Comparison of ENCODE assay signal across 10 cellular contexts in the genomic region with DNA sequence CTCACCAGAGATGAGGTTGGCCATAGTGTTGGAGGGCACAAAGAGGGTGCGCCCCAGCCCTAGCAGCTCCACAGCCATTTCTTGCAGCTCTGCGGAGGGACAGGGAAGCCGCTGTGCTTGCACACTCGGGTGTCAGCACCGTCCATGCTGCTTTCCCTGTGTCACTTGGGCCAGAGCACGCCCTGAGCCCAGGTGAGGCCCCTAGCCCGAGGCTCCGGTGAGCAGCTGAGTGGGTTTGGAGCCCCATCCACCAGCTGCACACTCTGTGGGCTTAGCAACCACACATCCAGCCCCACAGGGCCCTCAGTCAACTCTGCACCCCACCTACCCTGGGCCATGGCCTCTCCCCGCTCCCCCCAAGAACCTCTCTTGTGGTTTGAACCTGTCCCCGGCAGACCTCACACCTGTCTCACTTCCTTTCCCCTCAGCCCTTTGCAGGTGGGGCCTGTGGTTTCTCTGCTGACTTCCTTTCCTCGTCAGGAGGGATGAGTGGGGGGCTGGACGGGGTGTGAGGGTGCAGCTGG. TPM values are rescaled to one million over a fixed set of nuclear protein-coding genes. Genes with fewer than 3 reads are reported as not detected.
A peak's percentile ranks its signal among the peaks of the same experiment; 100 is the strongest.
DNase-seq lines count a peak whose midpoint lies in the region; ATAC-seq and TF ChIP-seq lines count a peak whose summit lies in the region.
"Had no signal": no experiment of that assay in that cellular context is flagged by ENCODE, and none has a peak within 500 bp of the region (broad histone marks: within the 10 kb centered on the region; RNA-seq: fewer than 3 reads in every experiment).

No MANE protein-coding gene starts in this region.

- no peak overlapping the region for H2AFZ ChIP-seq in osteoblast (ENCODE audit: low read length)

- H3K36me3 ChIP-seq in GM06990 (ENCODE audit: control insufficient read depth, insufficient read depth, low read length) (no peaks in the 10 kb centered on the region), osteoblast (ENCODE audit: insufficient read depth, low read length) (no peaks in the 10 kb centered on the region)

- H3K79me2 ChIP-seq in osteoblast (ENCODE audit: insufficient read depth, low read length): no peaks in the 10 kb centered on the region

- H3K27me3 Mint-ChIP-seq in activated T-helper 2 cell treated with anti-CD3 and anti-CD28 coated beads, Interferon-gamma antibody, Interleukin-2, Interleukin-4, amounts not matched to agents 10 μg/mL and 5 μg/mL and 100 μg/mL, durations not matched to agents 14 hours and 24 hours and 36 hours (ENCODE audit: low read depth): peaks cover 4% of the 10 kb centered on the region

- H3K9me3 ChIP-seq in osteoblast (ENCODE audit: low read depth, low read length): no peaks in the 10 kb centered on the region

- no peak overlapping the region for H3K4me2 ChIP-seq in osteoblast (ENCODE audit: insufficient read depth, low read length)

- no peaks in the 10 kb centered on the region for H3K36me3 Mint-ChIP-seq in activated T-helper 2 cell treated with anti-CD3 and anti-CD28 coated beads, Interferon-gamma antibody, Interleukin-2, Interleukin-4, amounts not matched to agents 10 μg/mL and 5 μg/mL and 100 μg/mL, durations not matched to agents 14 hours and 24 hours and 36 hours (ENCODE audit: low read depth)

- no peak overlapping the region for H3K4me3 ChIP-seq in GM06990 (replicated peaks; ENCODE audit: low read depth, low read length)
- H3K4me3 ChIP-seq in osteoblast (ENCODE audit: insufficient read depth, low read length): no peak overlapping the region

- no peaks in the 10 kb centered on the region for H3K9me3 Mint-ChIP-seq in activated T-helper 2 cell treated with anti-CD3 and anti-CD28 coated beads, Interferon-gamma antibody, Interleukin-2, Interleukin-4, amounts not matched to agents 10 μg/mL and 5 μg/mL and 100 μg/mL, durations not matched to agents 14 hours and 24 hours and 36 hours

- no peak overlapping the region for H3K27ac ChIP-seq in osteoblast (ENCODE audit: low read depth, low read length)
- H3K27ac ChIP-seq in caudate nucleus (ENCODE audit: low read depth, low read length): no peak overlapping the region

- peaks cover 9% of the 10 kb centered on the region for H3K4me1 ChIP-seq in osteoblast (ENCODE audit: insufficient read depth, low read length)

- no peak for ATAC-seq in HG03342 (IDR thresholded peaks at IDR 0.05; ENCODE audit: unreplicated experiment)
- ATAC-seq: left lobe of liver had no signal

- H3K27me3 ChIP-seq in GM06990 (replicated peaks; ENCODE audit: control insufficient read depth, insufficient read depth, low read length): no peaks in the 10 kb centered on the region; the same call in 1 of the 2 replicates
- peaks cover 6% of the 10 kb centered on the region for H3K27me3 ChIP-seq in osteoblast (ENCODE audit: insufficient read depth, low read length)

- intact Hi-C loops in activated T-helper 2 cell treated with anti-CD3 and anti-CD28 coated beads, Interferon-gamma antibody, Interleukin-2, Interleukin-4, amounts not matched to agents 10 μg/mL and 5 μg/mL and 100 μg/mL, durations not matched to agents 14 hours and 24 hours and 36 hours (cut with micrococcal nuclease): no loop called here

- peak; percentile 72 for DNase-seq in GM06990 (ENCODE audit: extremely low read depth, insufficient read length)
- peak; percentile 94 for DNase-seq in RPMI8226
- peak; percentile 35 for DNase-seq in activated T-helper 2 cell treated with anti-CD3 and anti-CD28 coated beads, Interferon-gamma antibody, Interleukin-2, Interleukin-4, amounts not matched to agents 10 μg/mL and 5 μg/mL and 100 μg/mL, durations not matched to agents 14 hours and 24 hours and 36 hours (ENCODE audit: low spot score)
- peak; percentile 48 for DNase-seq in osteoblast (ENCODE audit: insufficient read length, low spot score, missing footprints)
- no peak for DNase-seq in DMS53 treated with DMSO at 0.1 percent for 48 hours (lab: John Stamatoyannopoulos, UW; ENCODE audit: unreplicated experiment)
- DNase-seq in caudate nucleus (lab: John Stamatoyannopoulos, UW): no peak
- no peak for DNase-seq in amygdala (lab: John Stamatoyannopoulos, UW)

- no peak for TF ChIP-seq CTCF in GM06990 (IDR thresholded peaks at IDR 0.05; ENCODE audit: insufficient read depth, low read length, poor library complexity, severe bottlenecking)
- no peak for TF ChIP-seq CTCF in osteoblast (IDR thresholded peaks at IDR 0.05; ENCODE audit: extremely low read depth, low read depth, low read length)

- H3K4me1 Mint-ChIP-seq in activated T-helper 2 cell treated with anti-CD3 and anti-CD28 coated beads, Interferon-gamma antibody, Interleukin-2, Interleukin-4, amounts not matched to agents 10 μg/mL and 5 μg/mL and 100 μg/mL, durations not matched to agents 14 hours and 24 hours and 36 hours (ENCODE audit: low read depth): peaks cover 26% of the 10 kb centered on the region

- peak overlapping the region; percentile 70 for H3K4me3 Mint-ChIP-seq in activated T-helper 2 cell treated with anti-CD3 and anti-CD28 coated beads, Interferon-gamma antibody, Interleukin-2, Interleukin-4, amounts not matched to agents 10 μg/mL and 5 μg/mL and 100 μg/mL, durations not matched to agents 14 hours and 24 hours and 36 hours (ENCODE audit: low read depth)

- peak overlapping the region; percentile 38 for H3K27ac Mint-ChIP-seq in activated T-helper 2 cell treated with anti-CD3 and anti-CD28 coated beads, Interferon-gamma antibody, Interleukin-2, Interleukin-4, amounts not matched to agents 10 μg/mL and 5 μg/mL and 100 μg/mL, durations not matched to agents 14 hours and 24 hours and 36 hours

- H4K20me1 ChIP-seq in osteoblast (ENCODE audit: insufficient read depth, low read length): no peaks in the 10 kb centered on the region

RNA-seq across cellular contexts. Expression of a gene that starts 20.7 kb away (rescaled TPM):
- not detected in 2 replicates for total RNA-seq in activated T-helper 2 cell treated with anti-CD3 and anti-CD28 coated beads, Interferon-gamma antibody, Interleukin-2, Interleukin-4, amounts not matched to agents 10 μg/mL and 5 μg/mL and 100 μg/mL, durations not matched to agents 14 hours and 24 hours and 36 hours
- not detected in 2 replicates for total RNA-seq in osteoblast
- total RNA-seq: left lobe of liver, NCI-H460 had no signal

RNA-seq across cellular contexts. Expression of a gene that starts 38.1 kb away (rescaled TPM):
- total RNA-seq in activated T-helper 2 cell treated with anti-CD3 and anti-CD28 coated beads, Interferon-gamma antibody, Interleukin-2, Interleukin-4, amounts not matched to agents 10 μg/mL and 5 μg/mL and 100 μg/mL, durations not matched to agents 14 hours and 24 hours and 36 hours: 48.4 and 48.6 TPM in 2 replicates
- total RNA-seq in osteoblast: 8.0 and 11.5 TPM in 2 replicates

Comparison
In these comparisons a context has a peak if more than half of its experiments do, and no peak if none do; other contexts are left out.
1. DNase-seq: peak in GM06990 (single experiment), RPMI8226 (single experiment), activated T-helper 2 cell treated with anti-CD3 and anti-CD28 coated beads, Interferon-gamma antibody, Interleukin-2, Interleukin-4, amounts not matched to agents 10 μg/mL and 5 μg/mL and 100 μg/mL, durations not matched to agents 14 hours and 24 hours and 36 hours (single experiment) and osteoblast (single experiment); none in DMS53 treated with DMSO at 0.1 percent for 48 hours (single experiment), caudate nucleus (0 of 61) and amygdala (0 of 56).